Comparison of ENCODE assay signal across 8 cellular contexts in the genomic region with DNA sequence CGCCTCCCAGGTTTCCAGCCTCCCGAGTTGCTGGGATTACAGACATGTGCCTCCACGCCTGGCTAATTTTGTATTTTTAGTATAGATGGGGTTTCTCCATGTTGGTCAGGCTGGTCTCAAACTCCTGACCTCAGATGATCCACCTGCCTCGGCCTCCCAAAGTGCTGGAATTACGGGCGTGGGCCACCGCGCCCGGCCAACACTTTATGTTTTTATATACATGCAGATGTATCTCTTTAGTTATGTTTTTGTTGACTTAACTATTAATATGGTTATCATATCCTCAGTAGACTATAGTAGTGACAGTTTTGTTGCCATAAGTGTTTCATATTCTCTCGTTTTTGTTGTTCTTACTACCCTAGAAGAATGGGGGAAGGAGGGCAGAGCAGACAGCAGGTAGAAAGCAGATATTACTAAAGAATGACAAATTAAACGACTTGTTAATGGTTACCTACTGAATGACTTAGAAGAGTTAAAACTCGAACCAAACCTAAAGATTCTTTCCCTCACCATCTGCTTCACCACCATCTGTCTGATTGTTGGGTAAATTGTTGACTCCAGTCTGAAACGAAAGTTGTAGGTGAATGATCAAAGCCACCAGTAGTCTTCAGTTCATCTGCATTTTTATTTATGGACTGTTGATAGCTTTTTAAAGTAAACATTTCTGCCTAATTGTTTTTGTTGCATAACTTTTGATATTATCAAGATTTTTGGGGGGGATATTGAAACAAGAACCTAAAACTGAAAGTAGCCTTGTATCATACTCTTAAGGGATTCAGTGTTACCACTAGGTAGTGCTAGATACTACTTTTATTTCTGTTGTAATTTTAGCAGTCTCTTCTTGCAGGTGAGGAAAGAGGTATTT.
DNase-seq lines count a peak whose midpoint lies in the region; ATAC-seq and TF ChIP-seq lines count a peak whose summit lies in the region.

No MANE protein-coding gene starts in this region.

- H3K36me3 ChIP-seq in A673 (ENCODE audit: insufficient read depth, low read length, poor library complexity, severe bottlenecking) (peaks cover 46% of the 10 kb centered on the region), HUES48 (ENCODE audit: control insufficient read depth, insufficient read depth, low read length) (peaks cover 67% of the 10 kb centered on the region), SU-DHL-6 (ENCODE audit: low read length) (peaks cover 12% of the 10 kb centered on the region; the same call in 1 of the 2 replicates), fibroblast of lung (ENCODE audit: control insufficient read depth, insufficient read depth, low read length) (peaks cover 4% of the 10 kb centered on the region)

- H2AFZ ChIP-seq in SU-DHL-6 (ENCODE audit: low read depth, low read length, severe bottlenecking), result no peak overlapping the region
- no peak overlapping the region for H2AFZ ChIP-seq in fibroblast of lung (ENCODE audit: low read length)

- H3K9ac ChIP-seq in HUES48 (ENCODE audit: low read depth, low read length), result no peak overlapping the region; the same call in 1 of the 2 replicates
- H3K9ac ChIP-seq in SU-DHL-6 (ENCODE audit: low read length), result no peak overlapping the region
- H3K9ac ChIP-seq in fibroblast of lung (ENCODE audit: insufficient read depth, low read length), result no peak overlapping the region

- no peak overlapping the region for H3K4me3 ChIP-seq in A673 (ENCODE audit: low read depth, low read length, poor library complexity, severe bottlenecking)
- H3K4me3 ChIP-seq in HUES48 (ENCODE audit: low read depth, low read length), result no peak overlapping the region
- H3K4me3 ChIP-seq in SU-DHL-6 (ENCODE audit: insufficient read depth, low read length, poor library complexity, severe bottlenecking), result no peak overlapping the region
- peak overlapping the region in 1 of 4 experiments; percentile 50 for H3K4me3 ChIP-seq in fibroblast of lung (replicated peaks in 1 of 4; ENCODE audit: control extremely low read depth in 1 of 4, insufficient read depth in 1 of 4, low read depth in 3 of 4, low read length in 4 of 4)

- POLR2A ChIA-PET in A673 (lab: Charles Lee; ENCODE audit: low non-redundant PET), result no interaction called here

- H3K27me3 ChIP-seq in A673 (replicated peaks; ENCODE audit: insufficient read depth, low read depth, low read length, poor library complexity), result no peaks in the 10 kb centered on the region
- no peaks in the 10 kb centered on the region for H3K27me3 ChIP-seq in HUES48 (ENCODE audit: control insufficient read depth, insufficient read depth, low read length)
- no peaks in the 10 kb centered on the region for H3K27me3 ChIP-seq in SU-DHL-6 (ENCODE audit: low read length)
- no peaks in the 10 kb centered on the region for H3K27me3 ChIP-seq in fibroblast of lung (ENCODE audit: control insufficient read depth, insufficient read depth, low read length)

- DNase-seq in A673 (ENCODE audit: low spot score), result peak; percentile 11
- DNase-seq in GM03348 (ENCODE audit: low spot score), result peak; percentile 34
- peak; percentile 11 to 68 for DNase-seq in fibroblast of lung (ENCODE audit: low read depth in 2 of 2)
- peak; percentile 62 for DNase-seq in renal cortical epithelial cell (ENCODE audit: low read depth)
- DNase-seq in omental fat pad (ENCODE audit: low spot score), result no peak

- intact Hi-C loops in A673 (cut with micrococcal nuclease; ENCODE audit: unreplicated experiment), result loop anchor here (5.0 kb wide), 3 partner anchors 161 to 421 kb away; partner anchors contain the start of genes ATP1B3 and RNF7

- TF ChIP-seq CTCF in A673 (conservative IDR thresholded peaks at IDR 0.05; ENCODE audit: low read depth, low read length) (peak; percentile 63), SU-DHL-6 (IDR thresholded peaks at IDR 0.05; ENCODE audit: insufficient read depth, low read length, poor library complexity, severe bottlenecking) (peak; percentile 47), fibroblast of lung (conservative IDR thresholded peaks at IDR 0.05 in 1 of 2, IDR thresholded peaks at IDR 0.05 in 1 of 2; ENCODE audit: low read depth in 1 of 2, low read length in 2 of 2) (peak in 1 of 2 donors; percentile 63), omental fat pad (IDR thresholded peaks at IDR 0.05) (no peak)

- CTCF ChIA-PET in A673 (lab: Charles Lee), result interaction anchor here (0.8 kb wide), 1 partner anchor 337 kb away, joined by 4 read pairs; no protein-coding TSS in a partner anchor

- H3K4me2 ChIP-seq in SU-DHL-6 (ENCODE audit: low read depth, low read length, poor library complexity, severe bottlenecking) (no peak overlapping the region), fibroblast of lung (ENCODE audit: extremely low read depth, insufficient read depth, low read length) (peak overlapping the region; percentile 38)

- H3K4me1 ChIP-seq in A673 (ENCODE audit: insufficient read depth, low read length, poor library complexity, severe bottlenecking), result no peaks in the 10 kb centered on the region
- H3K4me1 ChIP-seq in HUES48 (ENCODE audit: control insufficient read depth, insufficient read depth, low read length), result no peaks in the 10 kb centered on the region
- peaks cover 6% of the 10 kb centered on the region for H3K4me1 ChIP-seq in fibroblast of lung (ENCODE audit: control insufficient read depth, extremely low read depth, insufficient read depth, low read length)

- no TSS peak for BruUV-seq in A673 (replicated peaks; lab: Mats Ljungman, UMichigan)

- H3K9me3 ChIP-seq in A673 (ENCODE audit: low read depth, low read length, poor library complexity, severe bottlenecking) (no peaks in the 10 kb centered on the region), HUES48 (ENCODE audit: control insufficient read depth, insufficient read depth, low read length) (no peaks in the 10 kb centered on the region), SU-DHL-6 (ENCODE audit: insufficient read depth, low read length) (no peaks in the 10 kb centered on the region), fibroblast of lung (ENCODE audit: control insufficient read depth, insufficient read depth, low read depth, low read length) (no peaks in the 10 kb centered on the region)

- no peaks in the 10 kb centered on the region for H3K9me2 ChIP-seq in SU-DHL-6 (replicated peaks; ENCODE audit: insufficient read depth, low read length)

- H3K27ac ChIP-seq in A673 (ENCODE audit: low read depth, low read length, poor library complexity, severe bottlenecking), result no peak overlapping the region
- H3K27ac ChIP-seq in HUES48 (ENCODE audit: low read depth, low read length), result peak overlapping the region; percentile 14
- no peak overlapping the region for H3K27ac ChIP-seq in SU-DHL-6 (ENCODE audit: low read depth, low read length)
- no peak overlapping the region for H3K27ac ChIP-seq in fibroblast of lung (ENCODE audit: insufficient read depth, low read length)

- ATAC-seq in omental fat pad (ENCODE audit: low FRiP score) (no peak), esophagus mucosa (no peak)

- H4K20me1 ChIP-seq in SU-DHL-6 (ENCODE audit: low read depth, low read length) (no peaks in the 10 kb centered on the region; the same call in 1 of the 2 replicates), fibroblast of lung (ENCODE audit: control insufficient read depth, extremely low read depth, insufficient read depth, low read length) (no peaks in the 10 kb centered on the region)

- no peaks in the 10 kb centered on the region for H3F3A ChIP-seq in SU-DHL-6 (ENCODE audit: insufficient read depth)

- no peaks in the 10 kb centered on the region for H3K79me2 ChIP-seq in SU-DHL-6 (ENCODE audit: insufficient read depth, low read length)
- no peaks in the 10 kb centered on the region for H3K79me2 ChIP-seq in fibroblast of lung (ENCODE audit: control insufficient read depth, insufficient read depth, low read length)

Comparison
In these comparisons a context has a peak if more than half of its experiments do, and no peak if none do; other contexts are left out.
1. CTCF ChIP-seq: peak in A673 (single experiment) and SU-DHL-6 (single experiment); none in omental fat pad (0 of 3).